7 cellular contexts compared by ENCODE assay signal in genomic region chr11:57649826-57650738, GRCh38. TPM values are rescaled to one million over a fixed set of nuclear protein-coding genes. Genes with fewer than 3 reads are reported as not detected.
A peak's percentile ranks its signal among the peaks of the same experiment; 100 is the strongest.
DNase-seq lines count a peak whose midpoint lies in the region; ATAC-seq and TF ChIP-seq lines count a peak whose summit lies in the region.

YPEL4 (minus strand) TSS chr11:57649912; CDS start chr11:57647107, 2,805 bp downstream.

- H3K27me3 ChIP-seq in H7 (ENCODE audit: control insufficient read depth, insufficient read depth, low read length) (peaks cover 6% of the 10 kb centered on the region), Panc1 (ENCODE audit: control insufficient read depth, insufficient read depth, low read length) (peaks cover 10% of the 10 kb centered on the region)

- peaks cover 5% of the 10 kb centered on the region for H3K27me3 Mint-ChIP-seq in nephron progenitor cell (ENCODE audit: low read depth, poor library complexity)

- peak within 1 kb of the TSS; percentile 54 for H3K4me3 ChIP-seq in H7 (ENCODE audit: insufficient read depth, low read depth, low read length)
- H3K4me3 ChIP-seq in Panc1 (ENCODE audit: low read depth in 2 of 2, low read length in 2 of 2), result peak within 1 kb of the TSS; percentile 17; a peak in 3 of 4 replicates
- H3K4me3 ChIP-seq in fibroblast of pulmonary artery (replicated peaks; ENCODE audit: low read depth, low read length), result peak within 1 kb of the TSS; percentile 74

- CTCF ChIA-PET in Panc1 (lab: Charles Lee), result interaction anchor here (0.7 kb wide), 1 partner anchor 119 kb away, joined by 5 read pairs; no protein-coding TSS in a partner anchor

- BruUV-seq in Panc1 (replicated peaks; lab: Mats Ljungman, UMichigan), result no TSS peak

- H3K36me3 Mint-ChIP-seq in nephron progenitor cell (ENCODE audit: low read depth), result no peaks in the 10 kb centered on the region

- in situ Hi-C loops in Panc1 (cut with HindIII; ENCODE audit: low pct_unique_long_range_greater_than_20kb, low sequenced_read_pairs), result no loop called here

- H3K27ac Mint-ChIP-seq in nephron progenitor cell, result peak within 1 kb of the TSS; percentile 96

- peaks cover 77% of the 10 kb centered on the region for H3K4me1 Mint-ChIP-seq in nephron progenitor cell

- TF ChIP-seq CTCF in Panc1 (IDR thresholded peaks at IDR 0.05) (no peak), fibroblast of pulmonary artery (IDR thresholded peaks at IDR 0.05; ENCODE audit: low read length, missing control alignments) (no peak), nephron progenitor cell (IDR thresholded peaks at IDR 0.05) (no peak)

- peaks cover 3% of the 10 kb centered on the region; the same call in 1 of the 2 replicates for H3K36me3 ChIP-seq in H7 (replicated peaks; ENCODE audit: control insufficient read depth, insufficient read depth, low read length)
- H3K36me3 ChIP-seq in Panc1 (ENCODE audit: control insufficient read depth, insufficient read depth, low read length), result no peaks in the 10 kb centered on the region

- H3K4me3 Mint-ChIP-seq in nephron progenitor cell, result peak within 1 kb of the TSS; percentile 79

- ATAC-seq in Panc1 (peak; percentile 23; the same call in 1 of the 2 replicates), GM21576 (IDR thresholded peaks at IDR 0.05; ENCODE audit: unreplicated experiment) (no peak)

- no peak within 1 kb of the TSS for H3K27ac ChIP-seq in Panc1 (ENCODE audit: low read length)

- intact Hi-C loops in Panc1 (cut with micrococcal nuclease; ENCODE audit: unreplicated experiment), result loop anchor here (10.0 kb wide), 1 partner anchor 195 kb away; no protein-coding TSS in a partner anchor

- DNase-seq in H7, result peak; percentile 80
- no peak for DNase-seq in Panc1 (ENCODE audit: low read depth, low spot score)
- peak; percentile 68 for DNase-seq in activated gamma-delta T cell treated with Interleukin-2 at 50 U/mL for 16 hours
- DNase-seq in fibroblast of pulmonary artery (ENCODE audit: low read depth), result peak; percentile 85
- no peak for DNase-seq in nephron progenitor cell
- DNase-seq in superior temporal gyrus (ENCODE audit: extremely low spot score), result peak; percentile 75

- no peaks in the 10 kb centered on the region for H3K9me3 ChIP-seq in Panc1 (ENCODE audit: control insufficient read depth, insufficient read depth, low read depth, low read length)

- peaks cover 18% of the 10 kb centered on the region for H3K4me1 ChIP-seq in Panc1 (ENCODE audit: control insufficient read depth, insufficient read depth, low read length)

- POLR2A ChIA-PET in Panc1 (lab: Charles Lee), result no interaction called here

- no peaks in the 10 kb centered on the region for H3K9me3 Mint-ChIP-seq in nephron progenitor cell

RNA-seq across cellular contexts. Expression of gene YPEL4, which starts in this region (rescaled TPM):
- not detected in 2 replicates for total RNA-seq in H7 (2014; rRNA removed; shearing (Covaris generic))
- total RNA-seq in Panc1 (2021; ENCODE audit: unreplicated experiment), result not detected
- polyA plus RNA-seq in Panc1 (2012; ENCODE audit: insufficient read length), result 0.27 TPM

Comparison
In these comparisons a context has a peak if more than half of its experiments do, and no peak if none do; other contexts are left out.
1. Peak in DNase-seq and H3K4me3 ChIP-seq in H7; RNA of the gene not detected or under 1 TPM.
2. Peak in ATAC-seq and H3K4me3 ChIP-seq in Panc1; RNA of the gene not detected or under 1 TPM.
3. DNase-seq: peak in activated gamma-delta T cell treated with Interleukin-2 at 50 U/mL for 16 hours (single experiment), fibroblast of pulmonary artery (single experiment) and superior temporal gyrus (single experiment); none in Panc1 (single experiment) and nephron progenitor cell (single experiment).
4. H3K4me3 ChIP-seq: peak in every context shown above with its lines; median percentile 74 in fibroblast of pulmonary artery; 54 in H7; 17 in Panc1.